8 cellular contexts compared by ENCODE assay signal in the genomic region with DNA sequence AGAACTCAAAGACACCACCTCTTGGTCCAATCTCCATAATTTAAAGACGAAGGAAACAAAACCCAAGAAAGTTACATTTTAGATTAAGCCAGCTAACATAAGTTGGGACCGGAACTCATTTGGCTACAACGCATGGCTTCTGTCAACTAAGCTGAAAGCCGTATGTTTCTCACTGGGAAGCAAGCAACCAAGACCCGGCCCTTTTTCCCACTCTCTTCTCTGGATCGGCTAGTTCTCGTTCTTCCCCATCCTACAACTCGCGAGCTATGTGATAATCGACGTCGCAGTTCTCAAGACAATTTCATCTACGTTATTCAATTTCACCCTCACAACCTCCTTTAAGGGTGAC. TPM values are rescaled to one million over a fixed set of nuclear protein-coding genes. Genes with fewer than 3 reads are reported as not detected.
A peak's percentile ranks its signal among the peaks of the same experiment; 100 is the strongest.
DNase-seq lines count a peak whose midpoint lies in the region; ATAC-seq, FAIRE-seq and TF ChIP-seq lines count a peak whose summit lies in the region.

No MANE protein-coding gene starts in this region.

- H3K9ac ChIP-seq in endothelial cell of umbilical vein (replicated peaks; ENCODE audit: extremely low read depth, insufficient read depth, low read length) = peak overlapping the region; percentile 94

- H3K36me3 ChIP-seq in heart left ventricle = peaks cover 0 to 32% (median 24%) of the 10 kb centered on the region in 9 donors
- peaks cover 15% of the 10 kb centered on the region; the same call in 1 of the 2 replicates for H3K36me3 ChIP-seq in PC-9 (ENCODE audit: low read depth)
- H3K36me3 ChIP-seq in endothelial cell of umbilical vein (ENCODE audit: control insufficient read depth in 2 of 2, extremely low read depth in 1 of 2, insufficient read depth in 2 of 2, low read length in 2 of 2) = peaks cover 0 to 10% of the 10 kb centered on the region in 2 experiments

- H3K36me3 Mint-ChIP-seq in natural killer cell treated with Interleukin-12 subunit alpha and Interleukin-12 subunit beta and Interleukin-15 and Interleukin-18, amount 100 ng/mL, for 72 hours = peaks cover 20% of the 10 kb centered on the region

- no peaks in the 10 kb centered on the region for H3K9me3 Mint-ChIP-seq in natural killer cell treated with Interleukin-12 subunit alpha and Interleukin-12 subunit beta and Interleukin-15 and Interleukin-18, amount 100 ng/mL, for 72 hours

- TF ChIP-seq POLR2A in heart left ventricle (IDR thresholded peaks at IDR 0.05) (no peak), endothelial cell of umbilical vein (IDR thresholded peaks at IDR 0.05; ENCODE audit: low read depth, low read length) (no peak)

- intact Hi-C loops in heart left ventricle (cut with DNase I) = loop anchor here in 3 of 10 donors (2.0 to 10.0 kb wide), 3 partner anchors 46 to 232 kb away; partner anchors contain the start of gene USP16 (in 1 of the 3)
- intact Hi-C loops in left ventricle myocardium superior (cut with micrococcal nuclease) = no loop called here
- intact Hi-C loops in PC-9 (cut with micrococcal nuclease; ENCODE audit: unreplicated experiment) = loop anchor here (5.0 kb wide), 1 partner anchor 46 kb away; no protein-coding TSS in a partner anchor
- intact Hi-C loops in endothelial cell of umbilical vein (cut with micrococcal nuclease) = loop anchor here (1.0 to 5.0 kb wide), 6 partner anchors 49 to 436 kb away; partner anchors contain the start of genes BACH1, LTN1 and USP16

- TF ChIP-seq CTCF in heart left ventricle (IDR thresholded peaks at IDR 0.05) (no peak), PC-9 (conservative IDR thresholded peaks at IDR 0.05) (no peak), endothelial cell of umbilical vein (IDR thresholded peaks at IDR 0.05; ENCODE audit: extremely low read depth in 1 of 2, insufficient read depth in 1 of 2, low read depth in 1 of 2, low read length in 2 of 2) (no peak)

- H2AFZ ChIP-seq in PC-9 = peak overlapping the region; percentile 86
- no peak overlapping the region for H2AFZ ChIP-seq in endothelial cell of umbilical vein (ENCODE audit: low read depth, low read length)

- DNase-seq in heart left ventricle = no peak
- DNase-seq in left ventricle myocardium superior = no peak
- DNase-seq in PC-9 = no peak
- DNase-seq in endothelial cell of umbilical vein (ENCODE audit: low read depth, low spot score) = peak; percentile 54
- DNase-seq in natural killer cell treated with Interleukin-12 subunit alpha and Interleukin-12 subunit beta and Interleukin-15 and Interleukin-18, amount 100 ng/mL, for 72 hours (ENCODE audit: low spot score) = no peak
- DNase-seq in NCI-H2227 (lab: John Stamatoyannopoulos, UW; ENCODE audit: unreplicated experiment) = no peak
- no peak for DNase-seq in DMS153 treated with DMSO at 0.1 percent for 48 hours (lab: John Stamatoyannopoulos, UW; ENCODE audit: unreplicated experiment)

- no TSS peak for BruUV-seq in PC-9 (replicated peaks; lab: Mats Ljungman, UMichigan)
- BruUV-seq in endothelial cell of umbilical vein (replicated peaks; lab: Mats Ljungman, UMichigan) = no TSS peak

- H3K4me1 ChIP-seq in heart left ventricle (peaks cover 6 to 43% (median 25%) of the 10 kb centered on the region in 12 donors), PC-9 (replicated peaks; ENCODE audit: insufficient read depth) (peaks cover 24% of the 10 kb centered on the region; the same call in 1 of the 2 replicates), endothelial cell of umbilical vein (ENCODE audit: control insufficient read depth, extremely low read depth, insufficient read depth, low read length) (peaks cover 21% of the 10 kb centered on the region)

- H3F3A ChIP-seq in PC-9 (ENCODE audit: insufficient read depth, low read depth) = peaks cover 8% of the 10 kb centered on the region

- peak; percentile 67 for FAIRE-seq in endothelial cell of umbilical vein (lab: Jason Lieb, UNC)

- H3K9me3 ChIP-seq in heart left ventricle (no peaks in the 10 kb centered on the region), PC-9 (ENCODE audit: insufficient read depth, low read depth) (no peaks in the 10 kb centered on the region), endothelial cell of umbilical vein (replicated peaks; ENCODE audit: control insufficient read depth, insufficient read depth, low read length) (no peaks in the 10 kb centered on the region)

- peak overlapping the region; percentile 100 for H3K27ac Mint-ChIP-seq in natural killer cell treated with Interleukin-12 subunit alpha and Interleukin-12 subunit beta and Interleukin-15 and Interleukin-18, amount 100 ng/mL, for 72 hours

- ATAC-seq in heart left ventricle (peak in 1 of 4 donors; percentile 1), left ventricle myocardium superior (no peak), HG03159 (IDR thresholded peaks at IDR 0.05; ENCODE audit: unreplicated experiment) (no peak)
- no peak for ATAC-seq in natural killer cell treated with Interleukin-12 subunit alpha and Interleukin-12 subunit beta and Interleukin-15 and Interleukin-18, amount 100 ng/mL, for 72 hours

- H3K79me2 ChIP-seq in PC-9 (ENCODE audit: low read depth) = peaks cover 51% of the 10 kb centered on the region
- peaks cover 49% of the 10 kb centered on the region for H3K79me2 ChIP-seq in endothelial cell of umbilical vein (ENCODE audit: control insufficient read depth, insufficient read depth, low read length)

- POLR2A ChIA-PET in PC-9 (lab: Charles Lee; ENCODE audit: unreplicated experiment) (no interaction called here), endothelial cell of umbilical vein (lab: Charles Lee) (interaction anchor here (1.1 to 1.5 kb wide), 2 partner anchors 34 to 70 kb away, joined by 3 to 4 read pairs; no protein-coding TSS in a partner anchor)

- H3K4me3 ChIP-seq in heart left ventricle (peak overlapping the region; percentile 38 to 99 (median 86)), PC-9 (peak overlapping the region; percentile 91), endothelial cell of umbilical vein (replicated peaks in 1 of 3; ENCODE audit: insufficient read depth in 1 of 3, low read depth in 1 of 3, low read length in 3 of 3) (peak overlapping the region; percentile 28 to 100 (median 95))

- H3K9me2 ChIP-seq in PC-9 (ENCODE audit: insufficient read depth) = no peaks in the 10 kb centered on the region

- dilution Hi-C loops in endothelial cell of umbilical vein (cut with MboI; ENCODE audit: extremely low pct_ligation_motif_present, low sequenced_read_pairs) = no loop called here

- H3K27me3 ChIP-seq in heart left ventricle (no peaks in the 10 kb centered on the region), PC-9 (ENCODE audit: insufficient read depth, low read depth) (no peaks in the 10 kb centered on the region), endothelial cell of umbilical vein (ENCODE audit: control insufficient read depth in 2 of 2, insufficient read depth in 2 of 2, low read length in 2 of 2) (no peaks in the 10 kb centered on the region)

- WGBS in heart left ventricle, 4 donors = 0 to 1% (median 0%) methylated on average over 13 of the region's 13 CpGs

- peak overlapping the region; percentile 100 for H3K4me3 Mint-ChIP-seq in natural killer cell treated with Interleukin-12 subunit alpha and Interleukin-12 subunit beta and Interleukin-15 and Interleukin-18, amount 100 ng/mL, for 72 hours

- no peaks in the 10 kb centered on the region for H3K9me1 ChIP-seq in endothelial cell of umbilical vein (replicated peaks; ENCODE audit: control insufficient read depth, extremely low read depth, insufficient read depth, low read length)

- no peaks in the 10 kb centered on the region for H3K27me3 Mint-ChIP-seq in natural killer cell treated with Interleukin-12 subunit alpha and Interleukin-12 subunit beta and Interleukin-15 and Interleukin-18, amount 100 ng/mL, for 72 hours

- H3K4me2 ChIP-seq in PC-9 (peak overlapping the region; percentile 98), endothelial cell of umbilical vein (ENCODE audit: insufficient read depth, low read length) (peak overlapping the region; percentile 100)

- peaks cover 32% of the 10 kb centered on the region for H4K20me1 ChIP-seq in PC-9 (ENCODE audit: insufficient read depth)
- H4K20me1 ChIP-seq in endothelial cell of umbilical vein (replicated peaks; ENCODE audit: control insufficient read depth, extremely low read depth, insufficient read depth, low read length) = peaks cover 18% of the 10 kb centered on the region

- peaks cover 44 to 45% of the 10 kb centered on the region in 2 donors for H3K4me1 Mint-ChIP-seq in natural killer cell treated with Interleukin-12 subunit alpha and Interleukin-12 subunit beta and Interleukin-15 and Interleukin-18, amount 100 ng/mL, for 72 hours (ENCODE audit: low read depth in 2 of 2)

- CTCF ChIA-PET in PC-9 (lab: Charles Lee) = no interaction called here
- CTCF ChIA-PET in endothelial cell of umbilical vein (lab: Charles Lee) = interaction anchor here (1.2 to 2.0 kb wide), 2 partner anchors 13 to 299 kb away, joined by 3 to 7 read pairs; no protein-coding TSS in a partner anchor

- H3K27ac ChIP-seq in heart left ventricle = peak overlapping the region in 11 of 12 donors; percentile 86 to 95 (median 91)
- peak overlapping the region; percentile 74 for H3K27ac ChIP-seq in PC-9
- peak overlapping the region; percentile 68 for H3K27ac ChIP-seq in endothelial cell of umbilical vein (ENCODE audit: insufficient read depth, low read depth, low read length)

RNA-seq across cellular contexts. Expression of gene CCT8, which starts 0.6 kb away (rescaled TPM):
- total RNA-seq in heart left ventricle = 100 to 1,000 TPM in 6 of 9 donors, 10 to 100 TPM in 3; 88.8 to 147 (median 110) TPM
- 100 to 1,000 TPM in 1 of 2 donors, 10 to 100 TPM in 1; 98.0 to 198 TPM for polyA plus RNA-seq in heart left ventricle
- total RNA-seq in left ventricle myocardium superior = 108 TPM
- 123 and 128 TPM in 2 replicates for total RNA-seq in PC-9 (2021)
- 212 and 213 TPM in 2 replicates for total RNA-seq in endothelial cell of umbilical vein
- 65.1 and 102 TPM in 2 replicates for polyA plus RNA-seq in endothelial cell of umbilical vein
- polyA plus RNA-seq in endothelial cell of umbilical vein (2011; cell fraction: cytosol; rRNA removed) = 146 and 166 TPM in 2 replicates
- 109 and 142 TPM in 2 replicates for polyA plus RNA-seq in endothelial cell of umbilical vein (2011; cell fraction: nucleus; rRNA removed)
- 279 and 365 TPM in 2 replicates for polyA plus RNA-seq in endothelial cell of umbilical vein (2012)
- 76.1 and 89.5 TPM in 2 replicates for polyA minus RNA-seq in endothelial cell of umbilical vein
- 145 TPM for polyA minus RNA-seq in endothelial cell of umbilical vein (2011; cell fraction: cytosol; rRNA and poly(A)+ RNA removed)
- 52.2 and 62.6 TPM in 2 replicates for polyA minus RNA-seq in endothelial cell of umbilical vein (2011; cell fraction: nucleus; rRNA and poly(A)+ RNA removed)
- 100 to 1,000 TPM; 269 to 354 TPM for total RNA-seq in natural killer cell treated with Interleukin-12 subunit alpha and Interleukin-12 subunit beta and Interleukin-15 and Interleukin-18, amount 100 ng/mL, for 72 hours

RNA-seq across cellular contexts. Expression of gene USP16, which starts 48.4 kb away (rescaled TPM):
- total RNA-seq in heart left ventricle = 10 to 100 TPM; 19.1 to 38.1 (median 32.4) TPM
- polyA plus RNA-seq in heart left ventricle = 10 to 100 TPM; 16.4 to 42.6 TPM
- 30.5 TPM for total RNA-seq in left ventricle myocardium superior
- 18.6 and 24.6 TPM in 2 replicates for total RNA-seq in PC-9 (2021)
- 29.3 and 31.3 TPM in 2 replicates for total RNA-seq in endothelial cell of umbilical vein
- polyA plus RNA-seq in endothelial cell of umbilical vein = 4.0 and 5.9 TPM in 2 replicates
- 12.8 TPM in 2 replicates for polyA plus RNA-seq in endothelial cell of umbilical vein (2011; cell fraction: cytosol; rRNA removed)
- 27.1 and 38.2 TPM in 2 replicates for polyA plus RNA-seq in endothelial cell of umbilical vein (2011; cell fraction: nucleus; rRNA removed)
- 22.7 and 31.6 TPM in 2 replicates for polyA plus RNA-seq in endothelial cell of umbilical vein (2012)
- 10.8 and 11.6 TPM in 2 replicates for polyA minus RNA-seq in endothelial cell of umbilical vein
- polyA minus RNA-seq in endothelial cell of umbilical vein (2011; cell fraction: cytosol; rRNA and poly(A)+ RNA removed) = 11.1 TPM
- 14.8 and 20.9 TPM in 2 replicates for polyA minus RNA-seq in endothelial cell of umbilical vein (2011; cell fraction: nucleus; rRNA and poly(A)+ RNA removed)
- 10 to 100 TPM; 44.5 to 57.5 TPM for total RNA-seq in natural killer cell treated with Interleukin-12 subunit alpha and Interleukin-12 subunit beta and Interleukin-15 and Interleukin-18, amount 100 ng/mL, for 72 hours

RNA-seq across cellular contexts. Expression of gene RWDD2B, which starts 53.7 kb away (rescaled TPM):
- total RNA-seq in heart left ventricle (10 to 100 TPM; 10.6 to 22.4 (median 16.6) TPM), left ventricle myocardium superior (15.2 TPM), PC-9 (2021) (12.4 and 18.7 TPM in 2 replicates), endothelial cell of umbilical vein (15.8 and 16.4 TPM in 2 replicates)
- polyA plus RNA-seq in heart left ventricle (10 to 100 TPM; 10.0 to 16.6 TPM), endothelial cell of umbilical vein (8.7 and 10.5 TPM in 2 replicates)
- polyA plus RNA-seq in endothelial cell of umbilical vein (2011; cell fraction: cytosol; rRNA removed) = 14.2 and 16.3 TPM in 2 replicates
- 6.8 and 8.1 TPM in 2 replicates for polyA plus RNA-seq in endothelial cell of umbilical vein (2011; cell fraction: nucleus; rRNA removed)
- 18.6 and 21.2 TPM in 2 replicates for polyA plus RNA-seq in endothelial cell of umbilical vein (2012)
- 8.5 and 9.1 TPM in 2 replicates for polyA minus RNA-seq in endothelial cell of umbilical vein
- polyA minus RNA-seq in endothelial cell of umbilical vein (2011; cell fraction: cytosol; rRNA and poly(A)+ RNA removed) = 15.8 TPM
- polyA minus RNA-seq in endothelial cell of umbilical vein (2011; cell fraction: nucleus; rRNA and poly(A)+ RNA removed) = 1.9 and 4.3 TPM in 2 replicates
- total RNA-seq in natural killer cell treated with Interleukin-12 subunit alpha and Interleukin-12 subunit beta and Interleukin-15 and Interleukin-18, amount 100 ng/mL, for 72 hours = 10 to 100 TPM in 1 of 2 donors, 1 to 10 TPM in 1; 7.5 to 11.0 TPM

RNA-seq across cellular contexts. Expression of gene MAP3K7CL, which starts 57.6 kb away (rescaled TPM):
- total RNA-seq in heart left ventricle (10 to 100 TPM in 3 of 9 donors, 1 to 10 TPM in 5, under 1 TPM in 1; 0.64 to 25.2 (median 7.4) TPM), left ventricle myocardium superior (1.1 TPM), PC-9 (2021) (0.37 and 0.50 TPM in 2 replicates), endothelial cell of umbilical vein (8.1 and 10.9 TPM in 2 replicates)
- polyA plus RNA-seq in heart left ventricle (1 to 10 TPM; 2.7 to 4.5 TPM), endothelial cell of umbilical vein (4.5 and 6.1 TPM in 2 replicates)
- polyA plus RNA-seq in endothelial cell of umbilical vein (2011; cell fraction: cytosol; rRNA removed) = 7.1 and 7.2 TPM in 2 replicates
- polyA plus RNA-seq in endothelial cell of umbilical vein (2011; cell fraction: nucleus; rRNA removed) = 12.4 and 15.8 TPM in 2 replicates
- 4.9 and 8.3 TPM in 2 replicates for polyA plus RNA-seq in endothelial cell of umbilical vein (2012)
- polyA minus RNA-seq in endothelial cell of umbilical vein = 9.3 and 14.8 TPM in 2 replicates
- 1.1 TPM for polyA minus RNA-seq in endothelial cell of umbilical vein (2011; cell fraction: cytosol; rRNA and poly(A)+ RNA removed)
- 12.3 and 13.5 TPM in 2 replicates for polyA minus RNA-seq in endothelial cell of umbilical vein (2011; cell fraction: nucleus; rRNA and poly(A)+ RNA removed)
- total RNA-seq in natural killer cell treated with Interleukin-12 subunit alpha and Interleukin-12 subunit beta and Interleukin-15 and Interleukin-18, amount 100 ng/mL, for 72 hours = 1 to 10 TPM; 2.4 to 6.1 TPM
